10 cellular contexts compared by ENCODE assay signal in genomic region chr3:185933374-185933950, GRCh38. TPM values are rescaled to one million over a fixed set of nuclear protein-coding genes. Genes with fewer than 3 reads are reported as not detected.
A peak's percentile ranks its signal among the peaks of the same experiment; 100 is the strongest.
DNase-seq lines count a peak whose midpoint lies in the region; ATAC-seq and TF ChIP-seq lines count a peak whose summit lies in the region.
"Had no signal": no experiment of that assay in that cellular context is flagged by ENCODE, and none has a peak within 500 bp of the region (broad histone marks: within the 10 kb centered on the region; RNA-seq: fewer than 3 reads in every experiment).

No MANE protein-coding gene starts in this region.

- peak overlapping the region; percentile 94 to 97 for H3K4me3 Mint-ChIP-seq in activated T-cell treated with anti-CD3 and anti-CD28 coated beads, Interleukin-2, amount 50 U/mL, for 72 hours
- H3K4me3 Mint-ChIP-seq in activated T-helper 17 cell treated with anti-CD3 and anti-CD28 coated beads, Interleukin-2, amount 50 U/mL, for 72 hours = peak overlapping the region; percentile 99

- peak overlapping the region; percentile 100; the same call in 1 of the 2 replicates for H3K9ac ChIP-seq in iPS-20b (ENCODE audit: low read depth, low read length)

- H3K9me3 Mint-ChIP-seq in activated T-cell treated with anti-CD3 and anti-CD28 coated beads, Interleukin-2, amount 50 U/mL, for 72 hours = no peaks in the 10 kb centered on the region
- no peaks in the 10 kb centered on the region for H3K9me3 Mint-ChIP-seq in activated T-helper 17 cell treated with anti-CD3 and anti-CD28 coated beads, Interleukin-2, amount 50 U/mL, for 72 hours

- H3K4me1 Mint-ChIP-seq in activated T-cell treated with anti-CD3 and anti-CD28 coated beads, Interleukin-2, amount 50 U/mL, for 72 hours (ENCODE audit: low read depth) = peaks cover 78% of the 10 kb centered on the region
- peaks cover 60% of the 10 kb centered on the region for H3K4me1 Mint-ChIP-seq in activated T-helper 17 cell treated with anti-CD3 and anti-CD28 coated beads, Interleukin-2, amount 50 U/mL, for 72 hours

- H3K4me1 ChIP-seq in iPS-20b (ENCODE audit: insufficient read depth, low read length) (peaks cover 43% of the 10 kb centered on the region), thoracic aorta (ENCODE audit: control insufficient read depth in 1 of 2, low read depth in 2 of 2) (peaks cover 61 to 63% of the 10 kb centered on the region in 2 donors)

- no peak overlapping the region for H3K27ac ChIP-seq in iPS-20b (ENCODE audit: low read length)
- no peak overlapping the region for H3K27ac ChIP-seq in thoracic aorta

- TF ChIP-seq CTCF in thoracic aorta (IDR thresholded peaks at IDR 0.05) = no peak

- ATAC-seq in activated T-cell treated with anti-CD3 and anti-CD28 coated beads, Interleukin-2, amount 50 U/mL, for 72 hours (replicated peaks in 1 of 2) = no peak
- ATAC-seq in activated T-helper 17 cell treated with anti-CD3 and anti-CD28 coated beads, Interleukin-2, amount 50 U/mL, for 72 hours (replicated peaks) = no peak
- no peak for ATAC-seq in thoracic aorta (ENCODE audit: insufficient number of reproducible peaks, low FRiP score, low read depth)

- H3K36me3 Mint-ChIP-seq in activated T-cell treated with anti-CD3 and anti-CD28 coated beads, Interleukin-2, amount 50 U/mL, for 72 hours (ENCODE audit: insufficient read depth in 2 of 2) = peaks cover 31 to 73% of the 10 kb centered on the region in 2 donors
- H3K36me3 Mint-ChIP-seq in activated T-helper 17 cell treated with anti-CD3 and anti-CD28 coated beads, Interleukin-2, amount 50 U/mL, for 72 hours (ENCODE audit: low read depth) = peaks cover 98% of the 10 kb centered on the region

- DNase-seq in activated T-cell treated with anti-CD3 and anti-CD28 coated beads, Interleukin-2, amount 50 U/mL, for 72 hours = no peak
- DNase-seq in activated T-cell treated with anti-CD3 and anti-CD28 coated beads for 4 hours (no peak), thoracic aorta (ENCODE audit: low spot score) (no peak), CD1c-positive myeloid dendritic cell (ENCODE audit: extremely low spot score) (no peak), HT-29 (ENCODE audit: low spot score) (no peak)
- no peak for DNase-seq in stimulated activated CD4-positive, alpha-beta T cell treated with anti-CD3 and anti-CD28 coated beads, Interleukin-2, amount 100 ng/mL, for 48 hours
- DNase-seq: stimulated activated CD8-positive, alpha-beta memory T cell treated with anti-CD3 and anti-CD28 coated beads, Interleukin-4, amount 100 ng/mL, for 48 hours had no signal

- peak overlapping the region; percentile 88 for H3K4me3 ChIP-seq in iPS-20b (ENCODE audit: low read length)
- H3K4me3 ChIP-seq in thoracic aorta = peak overlapping the region; percentile 80
- H3K4me3 ChIP-seq: lung had no signal

- H3K9me3 ChIP-seq in iPS-20b (ENCODE audit: insufficient read depth, low read depth, low read length) = no peaks in the 10 kb centered on the region
- no peaks in the 10 kb centered on the region for H3K9me3 ChIP-seq in thoracic aorta

- peak overlapping the region; percentile 100 for H3K27ac Mint-ChIP-seq in activated T-cell treated with anti-CD3 and anti-CD28 coated beads, Interleukin-2, amount 50 U/mL, for 72 hours
- peak overlapping the region; percentile 100 for H3K27ac Mint-ChIP-seq in activated T-helper 17 cell treated with anti-CD3 and anti-CD28 coated beads, Interleukin-2, amount 50 U/mL, for 72 hours

- peaks cover 50% of the 10 kb centered on the region for H3K36me3 ChIP-seq in iPS-20b (ENCODE audit: insufficient read depth, low read depth, low read length)
- H3K36me3 ChIP-seq in thoracic aorta = peaks cover 8% of the 10 kb centered on the region

- H3K27me3 ChIP-seq in iPS-20b (ENCODE audit: insufficient read depth, low read length) = no peaks in the 10 kb centered on the region
- no peaks in the 10 kb centered on the region for H3K27me3 ChIP-seq in thoracic aorta (replicated peaks; ENCODE audit: insufficient read depth)

- no peaks in the 10 kb centered on the region for H3K27me3 Mint-ChIP-seq in activated T-cell treated with anti-CD3 and anti-CD28 coated beads, Interleukin-2, amount 50 U/mL, for 72 hours (ENCODE audit: low read depth)
- H3K27me3 Mint-ChIP-seq in activated T-helper 17 cell treated with anti-CD3 and anti-CD28 coated beads, Interleukin-2, amount 50 U/mL, for 72 hours = no peaks in the 10 kb centered on the region

RNA-seq across cellular contexts. Expression of gene TRA2B, which starts 4.4 kb away (rescaled TPM):
- total RNA-seq in activated T-cell treated with anti-CD3 and anti-CD28 coated beads, Interleukin-2, amount 50 U/mL, for 72 hours = 100 to 1,000 TPM; 215 to 233 TPM
- 100 to 1,000 TPM; 158 to 232 TPM for total RNA-seq in activated T-helper 17 cell treated with anti-CD3 and anti-CD28 coated beads, Interleukin-2, amount 50 U/mL, for 72 hours
- total RNA-seq in thoracic aorta = 100 to 1,000 TPM; 137 to 267 TPM
- 268 and 296 TPM in 2 replicates for total RNA-seq in HT-29 (2014; rRNA removed; shearing (Covaris generic))
